ENCODE assay signal across 17 cellular contexts in the genomic region with DNA sequence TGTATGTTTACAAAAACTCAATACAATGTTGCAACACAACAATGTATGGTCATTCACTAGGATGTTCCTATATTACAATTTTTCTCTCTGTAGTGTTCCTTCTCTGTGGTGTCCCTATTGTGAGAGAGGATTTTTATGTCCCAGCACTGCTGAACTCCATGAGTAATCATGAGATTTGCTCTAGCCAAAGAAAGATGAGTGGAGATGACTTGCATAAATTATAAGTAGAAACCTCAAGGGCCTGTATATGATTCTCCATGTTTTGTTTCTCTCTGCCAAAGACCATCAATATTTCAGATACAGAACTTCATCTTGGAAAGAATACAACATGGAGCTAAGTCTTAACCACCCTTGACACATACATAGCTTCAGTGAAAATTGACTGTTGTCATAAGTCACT.
A peak's percentile ranks its signal among the peaks of the same experiment; 100 is the strongest.
DNase-seq lines count a peak whose midpoint lies in the region; TF ChIP-seq lines count a peak whose summit lies in the region.
"Had no signal": no experiment of that assay in that cellular context is flagged by ENCODE, and none has a peak within 500 bp of the region (broad histone marks: within the 10 kb centered on the region; RNA-seq: fewer than 3 reads in every experiment).

No MANE protein-coding gene starts in this region.

- no peaks in the 10 kb centered on the region for H3K4me1 ChIP-seq in adipocyte (ENCODE audit: control insufficient read depth, insufficient read depth, low read length)
- H3K4me1 ChIP-seq: BLaER1 treated with 17β-estradiol and CSF1 and Interleukin-3, amounts not matched to agents 10 nM and 100 nM; HAP-1 had no signal

- no peaks in the 10 kb centered on the region for H3K36me3 ChIP-seq in adipocyte (ENCODE audit: control insufficient read depth, insufficient read depth, low read length, severe bottlenecking)
- H3K36me3 ChIP-seq: BLaER1 treated with 17β-estradiol and CSF1 and Interleukin-3, amounts not matched to agents 10 nM and 100 nM; HAP-1 had no signal

- peaks cover 8% of the 10 kb centered on the region for H3K4me1 Mint-ChIP-seq in nephron
- H3K4me1 Mint-ChIP-seq: B cell had no signal

- H3K9me3 ChIP-seq in adipocyte (ENCODE audit: control insufficient read depth, low read length): no peaks in the 10 kb centered on the region
- H3K9me3 ChIP-seq: HAP-1 had no signal

- DNase-seq in DMS53 (lab: John Stamatoyannopoulos, UW) (peak; percentile 18), DMS53 treated with DMSO at 0.1 percent for 48 hours (lab: John Stamatoyannopoulos, UW; ENCODE audit: unreplicated experiment) (no peak), HT1080 (ENCODE audit: low read depth) (peak; percentile 8), adipocyte (ENCODE audit: low read depth) (peak; percentile 3), NCI-H2171 (lab: John Stamatoyannopoulos, UW) (no peak), T-helper 9 cell (no peak), midbrain (lab: John Stamatoyannopoulos, UW) (no peak)
- DNase-seq: CD8-positive, alpha-beta T cell; DMS153; DND-41; EL; KBM-7 had no signal

- TF ChIP-seq CTCF in nephron (IDR thresholded peaks at IDR 0.05; ENCODE audit: unreplicated experiment in 3 of 3): no peak

- H3K9ac ChIP-seq in adipocyte (ENCODE audit: low read length): no peak overlapping the region
- H3K9ac ChIP-seq: BLaER1 treated with 17β-estradiol and CSF1 and Interleukin-3, amounts not matched to agents 10 nM and 100 nM had no signal

- H3K27me3 Mint-ChIP-seq in nephron (ENCODE audit: low read depth): no peaks in the 10 kb centered on the region
- H3K27me3 Mint-ChIP-seq: B cell had no signal

- no peaks in the 10 kb centered on the region for H3K27me3 ChIP-seq in adipocyte (replicated peaks; ENCODE audit: control insufficient read depth, insufficient read depth, low read length)
- H3K27me3 ChIP-seq: BLaER1 treated with 17β-estradiol and CSF1 and Interleukin-3, amounts not matched to agents 10 nM and 100 nM had no signal

- H3K9me3 Mint-ChIP-seq in nephron: peaks cover 9% of the 10 kb centered on the region

- peak overlapping the region in 2 of 3 experiments; percentile 35 to 42 for H3K27ac Mint-ChIP-seq in nephron
- H3K27ac Mint-ChIP-seq: B cell; CD8-positive, alpha-beta T cell had no signal

- no peak overlapping the region for H3K4me3 Mint-ChIP-seq in nephron
- H3K4me3 Mint-ChIP-seq: B cell; CD8-positive, alpha-beta T cell had no signal

- H3K4me3 ChIP-seq in adipocyte (ENCODE audit: low read length): no peak overlapping the region
- H3K4me3 ChIP-seq: BLaER1 treated with 17β-estradiol and CSF1 and Interleukin-3, amounts not matched to agents 10 nM and 100 nM; GM12878; HAP-1 had no signal

- H3K36me3 Mint-ChIP-seq in nephron (ENCODE audit: low read depth): no peaks in the 10 kb centered on the region
- H3K36me3 Mint-ChIP-seq: CD8-positive, alpha-beta T cell had no signal

Comparison
In these comparisons a context has a peak if more than half of its experiments do, and no peak if none do; other contexts are left out.
1. DNase-seq: peak in DMS53 (single experiment), HT1080 (single experiment) and adipocyte (single experiment); none in DMS53 treated with DMSO at 0.1 percent for 48 hours (single experiment), NCI-H2171 (single experiment), T-helper 9 cell (single experiment) and midbrain (single experiment).